In genomic region chr11:46678741-46679130, GRCh38 we compare ENCODE assay signal across 1 cellular context.
TF ChIP-seq lines count a peak whose summit lies in the region.

No MANE protein-coding gene starts in this region.

TF ChIP-seq in K562, 482 proteins besides CTCF, POLR2A, EP300 and RAD21:
- peak; percentile 49; the same call in 1 of the 2 replicates for TF ChIP-seq ZBTB33 (CRISPR knock-in tag; IDR thresholded peaks at IDR 0.05)
- TF ChIP-seq ZNF384 (IDR thresholded peaks at IDR 0.05; ENCODE audit: low read depth, low read length) = no peak
- TF ChIP-seq POLR2B (IDR thresholded peaks at IDR 0.05; ENCODE audit: low read depth, partially characterized antibody) = no peak
- no peak for TF ChIP-seq MAX (CRISPR knock-in tag; IDR thresholded peaks at IDR 0.05)
